Comparison of ENCODE assay signal across 28 cellular contexts in the genomic region with DNA sequence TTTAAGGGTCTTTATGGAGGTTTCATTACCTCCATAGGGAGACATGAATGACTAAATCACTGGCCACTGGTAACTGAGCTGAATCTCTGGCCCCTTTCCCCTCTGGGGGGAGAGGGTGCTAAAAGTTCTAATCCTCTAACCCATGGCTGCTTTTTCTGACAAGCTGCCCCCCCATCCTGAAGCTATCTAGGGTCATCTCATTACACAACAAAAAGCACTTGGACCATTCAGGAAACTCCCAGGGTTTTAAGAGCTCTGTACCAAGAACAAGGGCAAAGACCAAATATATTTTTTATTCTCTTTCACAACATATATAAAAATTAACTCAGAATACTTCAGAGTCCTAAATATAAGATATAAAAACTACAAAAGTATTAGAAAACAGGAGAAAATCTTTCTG.
"Had no signal": no experiment of that assay in that cellular context is flagged by ENCODE, and none has a peak within 500 bp of the region (broad histone marks: within the 10 kb centered on the region; RNA-seq: fewer than 3 reads in every experiment).

No MANE protein-coding gene starts in this region.

- H3K36me3 ChIP-seq: neural progenitor cell, uterus had no signal

- H3K4me2 ChIP-seq: neural progenitor cell had no signal

- ATAC-seq: activated CD8-positive, alpha-beta T cell treated with anti-CD3 and anti-CD28 coated beads, Interleukin-2, amount 10 ng/mL, durations not matched to agents 7 days and 5 days; left lobe of liver; lower lobe of right lung; right cardiac atrium; T-cell had no signal

- H3K27ac Mint-ChIP-seq: activated CD4-positive, alpha-beta T cell treated with anti-CD3 and anti-CD28 coated beads, Interleukin-2, amount 10 ng/mL, durations not matched to agents 7 days and 5 days; activated CD8-positive, alpha-beta T cell treated with anti-CD3 and anti-CD28 coated beads, Interleukin-2, amount 10 ng/mL, durations not matched to agents 7 days and 5 days; immature natural killer cell; neural progenitor cell; stimulated activated naive CD8-positive, alpha-beta T cell treated with anti-CD3 and anti-CD28 coated beads, Interleukin-15, Interleukin-2, amounts not matched to agents 100 ng/mL and 50 ng/mL, for 24 hours; T-cell; type B pancreatic cell had no signal

- H3K27me3 Mint-ChIP-seq: activated CD4-positive, alpha-beta T cell treated with anti-CD3 and anti-CD28 coated beads, Interleukin-2, amount 10 ng/mL, durations not matched to agents 7 days and 5 days; activated CD8-positive, alpha-beta memory T cell treated with anti-CD3 and anti-CD28 coated beads, Interleukin-2, amount 10 ng/mL, durations not matched to agents 7 days and 5 days; activated naive CD8-positive, alpha-beta T cell; central memory CD8-positive, alpha-beta T cell; stimulated activated naive CD8-positive, alpha-beta T cell treated with anti-CD3 and anti-CD28 coated beads, Interleukin-15, Interleukin-2, amounts not matched to agents 100 ng/mL and 50 ng/mL, for 24 hours; T-cell; type B pancreatic cell had no signal

- H3K36me3 Mint-ChIP-seq: natural killer cell had no signal

- H3K4me1 Mint-ChIP-seq: neural progenitor cell had no signal

- H3K9ac ChIP-seq: neural progenitor cell had no signal

- DNase-seq: activated CD4-positive, alpha-beta T cell treated with anti-CD3 and anti-CD28 coated beads for 1 hour; activated CD4-positive, alpha-beta T cell treated with anti-CD3 and anti-CD28 coated beads, Interleukin-2, amount 10 ng/mL, durations not matched to agents 7 days and 5 days; activated CD8-positive, alpha-beta memory T cell treated with anti-CD3 and anti-CD28 coated beads, Interleukin-2, amount 10 ng/mL, durations not matched to agents 7 days and 5 days; activated CD8-positive, alpha-beta T cell treated with anti-CD3 and anti-CD28 coated beads, Interleukin-2, amount 10 ng/mL, durations not matched to agents 7 days and 5 days; activated effector memory CD4-positive, alpha-beta T cell treated with Interleukin-2 at 50 U/mL for 16 hours; activated naive CD4-positive, alpha-beta T cell treated with Interleukin-2 at 50 U/mL for 16 hours; anterior cingulate cortex; effector CD8-positive, alpha-beta T cell; erythroblast; head of caudate nucleus; hypothalamus; immature natural killer cell; lower lobe of right lung; natural killer cell; occipital lobe; right cardiac atrium; stimulated activated CD4-positive, alpha-beta T cell treated with anti-CD3 and anti-CD28 coated beads, Interleukin-15, amount 100 ng/mL, for 24 hours; stimulated activated CD4-positive, alpha-beta T cell treated with anti-CD3 and anti-CD28 coated beads, Interleukin-2, amount 100 ng/mL, for 24 hours; T-cell; uterus; WERI-Rb-1 had no signal

- H3K27me3 ChIP-seq: neural progenitor cell, uterus had no signal

- H3K4me3 Mint-ChIP-seq: activated CD4-positive, alpha-beta T cell treated with anti-CD3 and anti-CD28 coated beads, Interleukin-2, amount 10 ng/mL, durations not matched to agents 7 days and 5 days; activated CD8-positive, alpha-beta T cell treated with anti-CD3 and anti-CD28 coated beads, Interleukin-2, amount 10 ng/mL, durations not matched to agents 7 days and 5 days; activated naive CD8-positive, alpha-beta T cell; central memory CD8-positive, alpha-beta T cell; immature natural killer cell; natural killer cell; neural progenitor cell; stimulated activated naive CD8-positive, alpha-beta T cell treated with anti-CD3 and anti-CD28 coated beads, Interleukin-15, Interleukin-2, amounts not matched to agents 100 ng/mL and 50 ng/mL, for 24 hours; T-cell; type B pancreatic cell had no signal

- H3K27ac ChIP-seq: lower lobe of right lung, neural progenitor cell, thoracic aorta, uterus, WERI-Rb-1 had no signal

- H3K9me3 ChIP-seq: lower lobe of right lung, thoracic aorta, uterus had no signal

- H3K9me3 Mint-ChIP-seq: central memory CD8-positive, alpha-beta T cell; immature natural killer cell; natural killer cell; stimulated activated naive CD8-positive, alpha-beta T cell treated with anti-CD3 and anti-CD28 coated beads, Interleukin-15, Interleukin-2, amounts not matched to agents 100 ng/mL and 50 ng/mL, for 24 hours; T-cell; type B pancreatic cell had no signal

- H2AFZ ChIP-seq: neural progenitor cell had no signal

- H3K4me1 ChIP-seq: lower lobe of right lung, uterus had no signal

- H3K4me3 ChIP-seq: lower lobe of right lung, neural progenitor cell, thoracic aorta, uterus had no signal
